In the genomic region with DNA sequence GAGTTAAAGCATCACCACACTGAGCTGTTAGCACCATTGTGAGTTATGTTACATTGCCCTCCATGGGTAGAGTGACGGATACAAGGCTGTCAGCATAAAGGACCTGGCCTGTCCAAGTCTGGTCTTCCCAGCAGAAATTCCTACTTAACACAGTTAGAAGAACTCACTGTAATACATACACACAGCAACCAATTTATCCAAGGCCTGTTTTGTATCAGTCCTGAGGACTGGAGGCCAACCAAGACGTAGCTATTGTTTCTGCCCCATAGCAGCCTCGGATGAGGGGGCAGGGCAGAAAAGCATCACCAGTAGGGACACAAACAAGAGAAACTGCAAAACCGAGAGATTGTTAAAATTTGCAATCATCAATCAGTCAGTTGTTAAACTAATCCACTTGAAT, we compare ENCODE assay signal across 20 cellular contexts.
DNase-seq lines count a peak whose midpoint lies in the region; ATAC-seq and TF ChIP-seq lines count a peak whose summit lies in the region.
"Had no signal": no experiment of that assay in that cellular context is flagged by ENCODE, and none has a peak within 500 bp of the region (broad histone marks: within the 10 kb centered on the region; RNA-seq: fewer than 3 reads in every experiment).

No MANE protein-coding gene starts in this region.

- H3K4me3 ChIP-seq in coronary artery = no peak overlapping the region
- no peak overlapping the region for H3K4me3 ChIP-seq in muscle layer of colon (ENCODE audit: low read depth in 1 of 2, low read length in 2 of 2)
- H3K4me3 ChIP-seq: BLaER1 had no signal

- H3K9me3 ChIP-seq in muscle layer of colon (ENCODE audit: low read length) = no peaks in the 10 kb centered on the region
- H3K9me3 ChIP-seq: BLaER1, Caco-2 had no signal

- peaks cover 12% of the 10 kb centered on the region for H3K4me1 ChIP-seq in muscle layer of colon (ENCODE audit: insufficient read depth, low read length)
- H3K4me1 ChIP-seq: BLaER1, Caco-2 had no signal

- no peak for TF ChIP-seq CTCF in coronary artery (IDR thresholded peaks at IDR 0.05)

- no peaks in the 10 kb centered on the region for H3K27me3 ChIP-seq in muscle layer of colon (ENCODE audit: control insufficient read depth in 1 of 2, insufficient read depth in 2 of 2, low read length in 2 of 2)
- H3K27me3 ChIP-seq: BLaER1 had no signal

- no peak overlapping the region for H3K9ac ChIP-seq in muscle layer of colon (ENCODE audit: low read length)
- H3K9ac ChIP-seq: BLaER1 had no signal

- ATAC-seq in HG02870 (IDR thresholded peaks at IDR 0.05; ENCODE audit: unreplicated experiment) (no peak), GM21447 (IDR thresholded peaks at IDR 0.05; ENCODE audit: unreplicated experiment) (no peak)

- H3K27ac ChIP-seq in coronary artery = no peak overlapping the region
- peak overlapping the region; percentile 61 for H3K27ac ChIP-seq in muscle layer of colon (ENCODE audit: low read depth, low read length)
- H3K27ac ChIP-seq: BLaER1 had no signal

- DNase-seq in coronary artery (ENCODE audit: low spot score) (peak; percentile 4), pons (ENCODE audit: low spot score) (peak; percentile 52), C1 segment of cervical spinal cord (lab: John Stamatoyannopoulos, UW) (no peak), NCI-H1417 (lab: John Stamatoyannopoulos, UW) (no peak)
- DNase-seq: CD4-positive, alpha-beta memory T cell; DND-41; GOT3; HCEC 1CT; KG1; NCI-H1092; NCI-H1436 treated with DMSO at 0.1 percent for 48 hours; NCI-H1930; NCI-H748 treated with DMSO at 0.1 percent for 48 hours; NK-92 treated with Interleukin-12 subunit alpha and Interleukin-12 subunit beta, amount 100 ng/mL, for 24 hours; SIG-M5 had no signal

- H3K36me3 ChIP-seq in muscle layer of colon (ENCODE audit: insufficient read depth, low read length) = no peaks in the 10 kb centered on the region
- H3K36me3 ChIP-seq: BLaER1 had no signal

Comparison
In these comparisons a context has a peak if more than half of its experiments do, and no peak if none do; other contexts are left out.
1. DNase-seq: peak in coronary artery (single experiment) and pons (single experiment); none in C1 segment of cervical spinal cord (0 of 14) and NCI-H1417 (0 of 3).